Comparison of ENCODE assay signal across 8 cellular contexts in genomic region chr17:75270218-75270965, GRCh38. TPM values are rescaled to one million over a fixed set of nuclear protein-coding genes. Genes with fewer than 3 reads are reported as not detected.
A peak's percentile ranks its signal among the peaks of the same experiment; 100 is the strongest.
DNase-seq lines count a peak whose midpoint lies in the region; ATAC-seq and TF ChIP-seq lines count a peak whose summit lies in the region.

No MANE protein-coding gene starts in this region.

- peak; percentile 47 for TF ChIP-seq CTCF in cardiac muscle cell (IDR thresholded peaks at IDR 0.05; ENCODE audit: low read depth, low read length)

- POLR2A ChIA-PET in activated naive CD8-positive, alpha-beta T cell treated with anti-CD3 and anti-CD28 coated beads, Interleukin-2, amount 10 ng/mL, durations not matched to agents 7 days and 5 days (lab: Charles Lee): interaction anchor here (0.6 to 6.7 kb wide), 42 partner anchors 9 to 397 kb away, joined by 3 to 138 read pairs (median 4); partner anchors contain the start of genes ARMC7, FDXR, GGA3 and GRB2

- H3K4me1 ChIP-seq in SJSA1 (replicated peaks) (peaks cover 20% of the 10 kb centered on the region), cardiac muscle cell (ENCODE audit: low read depth) (no peaks in the 10 kb centered on the region)

- peak overlapping the region; percentile 94 for H3K4me3 ChIP-seq in SJSA1
- H3K4me3 ChIP-seq in cardiac muscle cell: peak overlapping the region; percentile 94

- H3K4me3 Mint-ChIP-seq in activated naive CD8-positive, alpha-beta T cell treated with anti-CD3 and anti-CD28 coated beads, Interleukin-2, amount 10 ng/mL, durations not matched to agents 7 days and 5 days: peak overlapping the region; percentile 88

- H3K36me3 ChIP-seq in SJSA1: peaks cover 48% of the 10 kb centered on the region
- peaks cover 9% of the 10 kb centered on the region for H3K36me3 ChIP-seq in cardiac muscle cell

- DNase-seq in ELF-1 (ENCODE audit: low read depth, low spot score) (peak; percentile 83), SJSA1 (ENCODE audit: low read depth in 1 of 2, low spot score in 2 of 2) (peak; percentile 78 to 86), cardiac muscle cell (ENCODE audit: low read depth in 1 of 2, low spot score in 1 of 2) (peak; percentile 79 to 80), posterior cingulate gyrus (peak; percentile 23 to 92 (median 41))
- DNase-seq in activated naive CD8-positive, alpha-beta T cell treated with anti-CD3 and anti-CD28 coated beads, Interleukin-2, amount 10 ng/mL, durations not matched to agents 7 days and 5 days: peak; percentile 80

- intact Hi-C loops in posterior cingulate gyrus (cut with DNase I): loop anchor here (2.0 to 5.0 kb wide), 3 partner anchors 18 to 137 kb away; partner anchors contain the start of genes GRB2, SLC25A19 and SUMO2

- ATAC-seq in GM21529 (IDR thresholded peaks at IDR 0.05; ENCODE audit: unreplicated experiment) (peak; percentile 38), GM18519 (IDR thresholded peaks at IDR 0.05; ENCODE audit: low FRiP score, unreplicated experiment) (no peak)
- peak; percentile 41 for ATAC-seq in activated naive CD8-positive, alpha-beta T cell treated with anti-CD3 and anti-CD28 coated beads, Interleukin-2, amount 10 ng/mL, durations not matched to agents 7 days and 5 days (ENCODE audit: low read depth)

- H3K9me3 ChIP-seq in SJSA1 (replicated peaks) (peaks cover 7% of the 10 kb centered on the region), cardiac muscle cell (ENCODE audit: low read depth) (no peaks in the 10 kb centered on the region)

- peak overlapping the region; percentile 88 for H3K27ac Mint-ChIP-seq in activated naive CD8-positive, alpha-beta T cell treated with anti-CD3 and anti-CD28 coated beads, Interleukin-2, amount 10 ng/mL, durations not matched to agents 7 days and 5 days

- H3K9me3 Mint-ChIP-seq in activated naive CD8-positive, alpha-beta T cell treated with anti-CD3 and anti-CD28 coated beads, Interleukin-2, amount 10 ng/mL, durations not matched to agents 7 days and 5 days: no peaks in the 10 kb centered on the region

- peaks cover 12% of the 10 kb centered on the region for H3K36me3 Mint-ChIP-seq in activated naive CD8-positive, alpha-beta T cell treated with anti-CD3 and anti-CD28 coated beads, Interleukin-2, amount 10 ng/mL, durations not matched to agents 7 days and 5 days

- peak; percentile 15; the same call in 1 of the 2 replicates for TF ChIP-seq EP300 in Ishikawa (IDR thresholded peaks at IDR 0.05; ENCODE audit: borderline replicate concordance)

- H3K27me3 ChIP-seq in SJSA1 (replicated peaks) (no peaks in the 10 kb centered on the region), cardiac muscle cell (no peaks in the 10 kb centered on the region)

- H3K27me3 Mint-ChIP-seq in activated naive CD8-positive, alpha-beta T cell treated with anti-CD3 and anti-CD28 coated beads, Interleukin-2, amount 10 ng/mL, durations not matched to agents 7 days and 5 days: no peaks in the 10 kb centered on the region

- peak; percentile 40; the same call in 1 of the 2 replicates for TF ChIP-seq RAD21 in Ishikawa (IDR thresholded peaks at IDR 0.05; ENCODE audit: low read depth)

- H3K27ac ChIP-seq in SJSA1: peak overlapping the region; percentile 10
- peak overlapping the region; percentile 75 for H3K27ac ChIP-seq in cardiac muscle cell

- H3K4me1 Mint-ChIP-seq in activated naive CD8-positive, alpha-beta T cell treated with anti-CD3 and anti-CD28 coated beads, Interleukin-2, amount 10 ng/mL, durations not matched to agents 7 days and 5 days: peaks cover 28% of the 10 kb centered on the region

TF ChIP-seq in Ishikawa, 13 proteins besides CTCF, POLR2A, EP300 and RAD21:
- no peak for TF ChIP-seq REST (IDR thresholded peaks at IDR 0.05; ENCODE audit: low read depth)
- peak; percentile 94 for TF ChIP-seq ZBTB7A (IDR thresholded peaks at IDR 0.05; ENCODE audit: low read depth)
- TF ChIP-seq YY1 (IDR thresholded peaks at IDR 0.05; ENCODE audit: low read depth): peak; percentile 35; the same call in 1 of the 2 replicates
- no peak for TF ChIP-seq CREB1 (IDR thresholded peaks at IDR 0.05; ENCODE audit: low read depth)
- 0 out of 2 replicates have a peak, but pooled peaks have one; percentile 37 for TF ChIP-seq TAF1 (IDR thresholded peaks at IDR 0.05; ENCODE audit: low read depth)
- TF ChIP-seq EGR1 (IDR thresholded peaks at IDR 0.05): peak; percentile 99
- no peak; the same call in 1 of the 2 replicates for TF ChIP-seq FOXM1 (IDR thresholded peaks at IDR 0.05; ENCODE audit: borderline replicate concordance, low read depth)
- TF ChIP-seq NFIC (IDR thresholded peaks at IDR 0.05): peak; percentile 34
- TF ChIP-seq, protein P1, sequence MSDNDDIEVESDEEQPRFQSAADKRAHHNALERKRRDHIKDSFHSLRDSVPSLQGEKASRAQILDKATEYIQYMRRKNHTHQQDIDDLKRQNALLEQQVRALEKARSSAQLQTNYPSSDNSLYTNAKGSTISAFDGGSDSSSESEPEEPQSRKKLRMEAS (IDR thresholded peaks at IDR 0.05): peak; percentile 64; the same call in 1 of the 2 replicates
- TF ChIP-seq TCF12 (IDR thresholded peaks at IDR 0.05; ENCODE audit: low read depth): peak; percentile 29; the same call in 1 of the 2 replicates
- TF ChIP-seq TEAD4 (IDR thresholded peaks at IDR 0.05): no peak
- TF ChIP-seq CEBPB (IDR thresholded peaks at IDR 0.05): peak; percentile 77
- no peak for TF ChIP-seq USF1 (IDR thresholded peaks at IDR 0.05)

RNA-seq across cellular contexts. Expression of gene MIF4GD, which starts 0.6 kb away (rescaled TPM):
- 8.5 and 10.7 TPM in 2 replicates for total RNA-seq in SJSA1 (2014; rRNA removed; shearing (Covaris generic))
- total RNA-seq in activated naive CD8-positive, alpha-beta T cell treated with anti-CD3 and anti-CD28 coated beads, Interleukin-2, amount 10 ng/mL, durations not matched to agents 7 days and 5 days: 10 to 100 TPM; 44.4 to 44.8 TPM
- 35.6 and 47.9 TPM in 2 replicates for total RNA-seq in cardiac muscle cell
- polyA plus RNA-seq in cardiac muscle cell: 75.4 and 75.8 TPM in 2 replicates

RNA-seq across cellular contexts. Expression of gene MRPS7, which starts 8.7 kb away (rescaled TPM):
- total RNA-seq in SJSA1 (2014; rRNA removed; shearing (Covaris generic)): 91.5 and 113 TPM in 2 replicates
- 10 to 100 TPM; 34.0 to 36.1 TPM for total RNA-seq in activated naive CD8-positive, alpha-beta T cell treated with anti-CD3 and anti-CD28 coated beads, Interleukin-2, amount 10 ng/mL, durations not matched to agents 7 days and 5 days
- total RNA-seq in cardiac muscle cell: 64.8 and 81.6 TPM in 2 replicates
- polyA plus RNA-seq in cardiac muscle cell: 179 and 198 TPM in 2 replicates

RNA-seq across cellular contexts. Expression of gene GGA3, which starts 9.0 kb away (rescaled TPM):
- total RNA-seq in SJSA1 (2014; rRNA removed; shearing (Covaris generic)): 13.1 and 13.8 TPM in 2 replicates
- total RNA-seq in activated naive CD8-positive, alpha-beta T cell treated with anti-CD3 and anti-CD28 coated beads, Interleukin-2, amount 10 ng/mL, durations not matched to agents 7 days and 5 days: 10 to 100 TPM; 92.9 to 95.2 TPM
- 33.5 and 35.3 TPM in 2 replicates for total RNA-seq in cardiac muscle cell
- polyA plus RNA-seq in cardiac muscle cell: 25.6 and 30.0 TPM in 2 replicates

RNA-seq across cellular contexts. Expression of gene SLC25A19, which starts 18.8 kb away (rescaled TPM):
- 8.5 and 21.7 TPM in 2 replicates for total RNA-seq in SJSA1 (2014; rRNA removed; shearing (Covaris generic))
- 10 to 100 TPM; 26.7 to 27.9 TPM for total RNA-seq in activated naive CD8-positive, alpha-beta T cell treated with anti-CD3 and anti-CD28 coated beads, Interleukin-2, amount 10 ng/mL, durations not matched to agents 7 days and 5 days
- total RNA-seq in cardiac muscle cell: 8.9 and 13.2 TPM in 2 replicates
- 12.2 and 17.7 TPM in 2 replicates for polyA plus RNA-seq in cardiac muscle cell
